Comparison of ENCODE assay signal across 12 cellular contexts in the genomic region with DNA sequence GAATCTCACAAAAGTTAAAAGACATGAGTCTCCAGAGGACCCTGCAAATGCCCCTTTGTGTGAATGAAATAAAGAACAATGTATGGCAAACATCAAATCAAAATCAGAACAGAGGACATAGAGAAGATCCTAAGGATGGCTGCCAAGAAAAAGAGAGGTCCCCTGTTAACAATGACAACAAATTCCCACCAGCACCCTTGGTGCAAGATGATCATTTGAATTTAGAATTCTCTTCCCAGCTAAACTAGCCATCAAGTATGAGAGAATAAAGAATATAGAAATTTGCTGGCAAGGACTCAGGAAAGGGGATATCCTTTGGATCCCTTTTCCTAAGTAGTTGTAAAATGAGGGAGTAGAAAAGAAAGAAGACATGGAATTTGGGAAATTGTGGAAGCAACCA. TPM values are rescaled to one million over a fixed set of nuclear protein-coding genes. Genes with fewer than 3 reads are reported as not detected.
"Had no signal": no experiment of that assay in that cellular context is flagged by ENCODE, and none has a peak within 500 bp of the region (broad histone marks: within the 10 kb centered on the region; RNA-seq: fewer than 3 reads in every experiment).

No MANE protein-coding gene starts in this region.

- H3K36me3 ChIP-seq: HAP-1 had no signal

- H3K9ac ChIP-seq: GM23248 had no signal

- H3K27ac ChIP-seq: GM23248 had no signal

- FAIRE-seq: H1, H54 had no signal

- H3K4me3 ChIP-seq: GM23248, GM23338, HAP-1 had no signal

- DNase-seq: GM23248, GOT3, H7, H9, HCEC 1CT, HFFc6 had no signal

- ATAC-seq: GM23338, HCT116 had no signal

- H2AFZ ChIP-seq: GM23248, GM23338 had no signal

- H3K4me2 ChIP-seq: GM23338 had no signal

RNA-seq across cellular contexts. Expression of a gene that starts 8.2 kb away (rescaled TPM):
- total RNA-seq: H4, H7, H9 had no signal
- polyA plus RNA-seq: GM23248 had no signal

RNA-seq across cellular contexts. Expression of a gene that starts 39.7 kb away (rescaled TPM):
- total RNA-seq: GM23248, H1, H4, H9 had no signal
- polyA plus RNA-seq: GM23248 had no signal
